In the genomic region with DNA sequence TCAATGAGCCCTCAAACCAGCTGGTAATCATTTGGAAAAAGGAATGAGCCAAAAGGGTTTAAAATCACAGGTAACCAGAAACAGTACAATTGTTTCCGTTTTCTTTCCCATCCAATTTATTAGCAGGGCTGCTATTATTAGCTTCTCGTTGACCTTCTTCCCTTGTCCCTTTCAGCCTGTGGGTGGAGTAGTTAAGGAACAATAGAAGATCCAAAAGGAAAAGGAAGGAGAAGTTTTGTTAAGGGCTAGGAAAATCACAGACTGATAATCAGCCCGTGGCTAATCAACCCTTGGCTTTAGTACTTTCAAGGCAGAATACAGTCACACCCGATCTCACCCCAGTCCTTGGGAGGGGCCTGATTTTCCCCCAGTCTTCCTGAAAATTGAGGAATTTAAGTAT, we compare ENCODE assay signal across 20 cellular contexts. TPM values are rescaled to one million over a fixed set of nuclear protein-coding genes. Genes with fewer than 3 reads are reported as not detected.
DNase-seq lines count a peak whose midpoint lies in the region; ATAC-seq and TF ChIP-seq lines count a peak whose summit lies in the region.
"Had no signal": no experiment of that assay in that cellular context is flagged by ENCODE, and none has a peak within 500 bp of the region (broad histone marks: within the 10 kb centered on the region; RNA-seq: fewer than 3 reads in every experiment).

No MANE protein-coding gene starts in this region.

- no peaks in the 10 kb centered on the region for H3K9me3 ChIP-seq in cardiac muscle cell (ENCODE audit: low read depth)
- H3K9me3 ChIP-seq in sigmoid colon, result no peaks in the 10 kb centered on the region
- no peaks in the 10 kb centered on the region for H3K9me3 ChIP-seq in transverse colon
- no peaks in the 10 kb centered on the region for H3K9me3 ChIP-seq in CD4-positive, alpha-beta memory T cell (ENCODE audit: control insufficient read depth in 1 of 2, low read length in 2 of 2)

- TF ChIP-seq POLR2A in sigmoid colon (IDR thresholded peaks at IDR 0.05) (no peak), transverse colon (IDR thresholded peaks at IDR 0.05) (no peak)

- H3K4me3 ChIP-seq in cardiac muscle cell, result no peak overlapping the region
- H3K4me3 ChIP-seq in sigmoid colon, result no peak overlapping the region
- H3K4me3 ChIP-seq in transverse colon, result no peak overlapping the region
- no peak overlapping the region for H3K4me3 ChIP-seq in CD4-positive, alpha-beta memory T cell (ENCODE audit: low read length in 2 of 2)

- intact Hi-C loops in Right ventricle myocardium inferior (cut with DNase I), result loop anchor here (5.0 to 10.0 kb wide), 4 partner anchors 35 to 147 kb away; a partner anchor contains a TSS
- intact Hi-C loops in left ventricle myocardium superior (cut with micrococcal nuclease), result no loop called here
- intact Hi-C loops in sigmoid colon (cut with DNase I), result loop anchor here (10.0 kb wide), 1 partner anchor 147 kb away; a partner anchor contains a TSS
- intact Hi-C loops in transverse colon (cut with DNase I; ENCODE audit: low total_unique reads), result no loop called here
- intact Hi-C loops in CD4-positive, alpha-beta memory T cell (cut with micrococcal nuclease), result no loop called here
- intact Hi-C loops in activated T-helper 1 cell treated with anti-CD3 and anti-CD28 coated beads, Interleukin-12 subunit alpha, Interleukin-12 subunit beta, Interleukin-2, Interleukin-4 antibody, amounts not matched to agents 30 ng/mL and 10 ng/mL and 1 ng/mL, durations not matched to agents 14 hours and 24 hours and 36 hours (cut with micrococcal nuclease), result no loop called here
- intact Hi-C loops in activated T-helper 2 cell treated with anti-CD3 and anti-CD28 coated beads, Interferon-gamma antibody, Interleukin-2, Interleukin-4, amounts not matched to agents 10 μg/mL and 5 μg/mL and 100 μg/mL, durations not matched to agents 14 hours and 24 hours and 36 hours (cut with micrococcal nuclease), result no loop called here

- POLR2A ChIA-PET in CD4-positive, alpha-beta memory T cell (lab: Charles Lee; ENCODE audit: partially characterized antibody), result no interaction called here

- peaks cover 7 to 9% of the 10 kb centered on the region in 2 donors for H3K27me3 Mint-ChIP-seq in CD4-positive, alpha-beta memory T cell
- peaks cover 8% of the 10 kb centered on the region for H3K27me3 Mint-ChIP-seq in activated T-helper 1 cell treated with anti-CD3 and anti-CD28 coated beads, Interleukin-12 subunit alpha, Interleukin-12 subunit beta, Interleukin-2, Interleukin-4 antibody, amounts not matched to agents 30 ng/mL and 10 ng/mL and 1 ng/mL, durations not matched to agents 14 hours and 24 hours and 36 hours (ENCODE audit: insufficient read depth)
- H3K27me3 Mint-ChIP-seq in activated T-helper 2 cell treated with anti-CD3 and anti-CD28 coated beads, Interferon-gamma antibody, Interleukin-2, Interleukin-4, amounts not matched to agents 10 μg/mL and 5 μg/mL and 100 μg/mL, durations not matched to agents 14 hours and 24 hours and 36 hours (ENCODE audit: low read depth), result peaks cover 14% of the 10 kb centered on the region

- no peak for DNase-seq in cardiac muscle cell (ENCODE audit: low read depth in 1 of 2, low spot score in 1 of 2)
- DNase-seq in Right ventricle myocardium inferior (ENCODE audit: missing footprints), result no peak
- DNase-seq in left ventricle myocardium superior, result no peak
- no peak for DNase-seq in sigmoid colon
- DNase-seq in transverse colon, result no peak
- DNase-seq in CD4-positive, alpha-beta memory T cell, result no peak
- no peak for DNase-seq in activated T-helper 1 cell treated with anti-CD3 and anti-CD28 coated beads, Interleukin-12 subunit alpha, Interleukin-12 subunit beta, Interleukin-2, Interleukin-4 antibody, amounts not matched to agents 30 ng/mL and 10 ng/mL and 1 ng/mL, durations not matched to agents 14 hours and 24 hours and 36 hours (ENCODE audit: low spot score)
- no peak for DNase-seq in activated T-helper 2 cell treated with anti-CD3 and anti-CD28 coated beads, Interferon-gamma antibody, Interleukin-2, Interleukin-4, amounts not matched to agents 10 μg/mL and 5 μg/mL and 100 μg/mL, durations not matched to agents 14 hours and 24 hours and 36 hours (ENCODE audit: low spot score)
- DNase-seq: AML-193, DMS79 treated with DMSO at 0.1 percent for 48 hours, KG1, NCI-H1105 treated with DMSO at 0.1 percent for 48 hours, NCI-H1694, NCI-H2081 treated with DMSO at 0.1 percent for 48 hours, NCI-H774 had no signal

- TF ChIP-seq CTCF in cardiac muscle cell (IDR thresholded peaks at IDR 0.05; ENCODE audit: low read depth, low read length) (no peak), sigmoid colon (IDR thresholded peaks at IDR 0.05) (no peak), transverse colon (IDR thresholded peaks at IDR 0.05) (no peak)

- peaks cover 37% of the 10 kb centered on the region for H3K4me1 ChIP-seq in cardiac muscle cell (ENCODE audit: low read depth)
- H3K4me1 ChIP-seq in sigmoid colon, result peaks cover 0 to 53% (median 42%) of the 10 kb centered on the region in 4 donors
- H3K4me1 ChIP-seq in transverse colon, result peaks cover 0 to 20% (median 12%) of the 10 kb centered on the region in 4 donors
- H3K4me1 ChIP-seq in CD4-positive, alpha-beta memory T cell (ENCODE audit: insufficient read depth, low read length), result no peaks in the 10 kb centered on the region

- CTCF ChIA-PET in CD4-positive, alpha-beta memory T cell (lab: Charles Lee; ENCODE audit: partially characterized antibody), result no interaction called here

- no peak for TF ChIP-seq EP300 in sigmoid colon (IDR thresholded peaks at IDR 0.05)
- TF ChIP-seq EP300 in transverse colon (IDR thresholded peaks at IDR 0.05; ENCODE audit: low read depth), result no peak

- in situ Hi-C loops in transverse colon (cut with MboI; ENCODE audit: low pct_ligation_motif_present in 1 of 4, low pct_unique_long_range_greater_than_20kb in 1 of 4, low sequenced_read_pairs in 3 of 4), result no loop called here

- H3K27ac ChIP-seq in cardiac muscle cell (peak overlapping the region; percentile 51), sigmoid colon (peak overlapping the region; percentile 74 to 90 (median 85)), transverse colon (peak overlapping the region in 3 of 4 donors; percentile 67 to 76 (median 74))
- H3K27ac ChIP-seq in CD4-positive, alpha-beta memory T cell (ENCODE audit: low read depth, low read length), result no peak overlapping the region
- H3K27ac ChIP-seq: 22Rv1, C4-2B had no signal

- no peak overlapping the region for H3K27ac Mint-ChIP-seq in CD4-positive, alpha-beta memory T cell
- H3K27ac Mint-ChIP-seq in activated T-helper 1 cell treated with anti-CD3 and anti-CD28 coated beads, Interleukin-12 subunit alpha, Interleukin-12 subunit beta, Interleukin-2, Interleukin-4 antibody, amounts not matched to agents 30 ng/mL and 10 ng/mL and 1 ng/mL, durations not matched to agents 14 hours and 24 hours and 36 hours, result no peak overlapping the region
- H3K27ac Mint-ChIP-seq in activated T-helper 2 cell treated with anti-CD3 and anti-CD28 coated beads, Interferon-gamma antibody, Interleukin-2, Interleukin-4, amounts not matched to agents 10 μg/mL and 5 μg/mL and 100 μg/mL, durations not matched to agents 14 hours and 24 hours and 36 hours, result no peak overlapping the region

- no peaks in the 10 kb centered on the region for H3K27me3 ChIP-seq in cardiac muscle cell
- no peaks in the 10 kb centered on the region for H3K27me3 ChIP-seq in sigmoid colon
- no peaks in the 10 kb centered on the region for H3K27me3 ChIP-seq in transverse colon
- no peaks in the 10 kb centered on the region for H3K27me3 ChIP-seq in CD4-positive, alpha-beta memory T cell (ENCODE audit: insufficient read depth, low read length)

- H3K36me3 Mint-ChIP-seq in CD4-positive, alpha-beta memory T cell, result no peaks in the 10 kb centered on the region
- H3K36me3 Mint-ChIP-seq in activated T-helper 1 cell treated with anti-CD3 and anti-CD28 coated beads, Interleukin-12 subunit alpha, Interleukin-12 subunit beta, Interleukin-2, Interleukin-4 antibody, amounts not matched to agents 30 ng/mL and 10 ng/mL and 1 ng/mL, durations not matched to agents 14 hours and 24 hours and 36 hours (ENCODE audit: low read depth), result no peaks in the 10 kb centered on the region
- H3K36me3 Mint-ChIP-seq in activated T-helper 2 cell treated with anti-CD3 and anti-CD28 coated beads, Interferon-gamma antibody, Interleukin-2, Interleukin-4, amounts not matched to agents 10 μg/mL and 5 μg/mL and 100 μg/mL, durations not matched to agents 14 hours and 24 hours and 36 hours (ENCODE audit: low read depth), result no peaks in the 10 kb centered on the region

- ATAC-seq in Right ventricle myocardium inferior (no peak), left ventricle myocardium superior (peak; percentile 29)

- peaks cover 6% of the 10 kb centered on the region for H3K36me3 ChIP-seq in cardiac muscle cell
- peaks cover 21 to 78% (median 23%) of the 10 kb centered on the region in 4 donors for H3K36me3 ChIP-seq in sigmoid colon
- H3K36me3 ChIP-seq in transverse colon, result no peaks in the 10 kb centered on the region
- H3K36me3 ChIP-seq in CD4-positive, alpha-beta memory T cell (ENCODE audit: insufficient read depth, low read length), result no peaks in the 10 kb centered on the region

- H3K9me3 Mint-ChIP-seq in CD4-positive, alpha-beta memory T cell, result no peaks in the 10 kb centered on the region
- H3K9me3 Mint-ChIP-seq in activated T-helper 1 cell treated with anti-CD3 and anti-CD28 coated beads, Interleukin-12 subunit alpha, Interleukin-12 subunit beta, Interleukin-2, Interleukin-4 antibody, amounts not matched to agents 30 ng/mL and 10 ng/mL and 1 ng/mL, durations not matched to agents 14 hours and 24 hours and 36 hours, result no peaks in the 10 kb centered on the region
- no peaks in the 10 kb centered on the region for H3K9me3 Mint-ChIP-seq in activated T-helper 2 cell treated with anti-CD3 and anti-CD28 coated beads, Interferon-gamma antibody, Interleukin-2, Interleukin-4, amounts not matched to agents 10 μg/mL and 5 μg/mL and 100 μg/mL, durations not matched to agents 14 hours and 24 hours and 36 hours

- H3K4me1 Mint-ChIP-seq in CD4-positive, alpha-beta memory T cell, result no peaks in the 10 kb centered on the region
- H3K4me1 Mint-ChIP-seq in activated T-helper 1 cell treated with anti-CD3 and anti-CD28 coated beads, Interleukin-12 subunit alpha, Interleukin-12 subunit beta, Interleukin-2, Interleukin-4 antibody, amounts not matched to agents 30 ng/mL and 10 ng/mL and 1 ng/mL, durations not matched to agents 14 hours and 24 hours and 36 hours (ENCODE audit: low read depth), result no peaks in the 10 kb centered on the region
- no peaks in the 10 kb centered on the region for H3K4me1 Mint-ChIP-seq in activated T-helper 2 cell treated with anti-CD3 and anti-CD28 coated beads, Interferon-gamma antibody, Interleukin-2, Interleukin-4, amounts not matched to agents 10 μg/mL and 5 μg/mL and 100 μg/mL, durations not matched to agents 14 hours and 24 hours and 36 hours (ENCODE audit: low read depth)

- H3K4me3 Mint-ChIP-seq in CD4-positive, alpha-beta memory T cell, result no peak overlapping the region
- H3K4me3 Mint-ChIP-seq in activated T-helper 1 cell treated with anti-CD3 and anti-CD28 coated beads, Interleukin-12 subunit alpha, Interleukin-12 subunit beta, Interleukin-2, Interleukin-4 antibody, amounts not matched to agents 30 ng/mL and 10 ng/mL and 1 ng/mL, durations not matched to agents 14 hours and 24 hours and 36 hours, result no peak overlapping the region
- H3K4me3 Mint-ChIP-seq in activated T-helper 2 cell treated with anti-CD3 and anti-CD28 coated beads, Interferon-gamma antibody, Interleukin-2, Interleukin-4, amounts not matched to agents 10 μg/mL and 5 μg/mL and 100 μg/mL, durations not matched to agents 14 hours and 24 hours and 36 hours (ENCODE audit: low read depth), result no peak overlapping the region

- 68 to 71% methylated on average over 4 of the region's 4 CpGs for WGBS in sigmoid colon, 2 donors
- 82 to 92% methylated on average over 4 of the region's 4 CpGs for WGBS in transverse colon (ENCODE audit: low coverage in 1 of 2), 2 donors

RNA-seq across cellular contexts. Expression of a gene that starts 38.4 kb away (rescaled TPM):
- total RNA-seq in cardiac muscle cell, result not detected in 2 replicates
- 0.76 TPM in 1 of 2 replicates, not detected in the other for polyA plus RNA-seq in cardiac muscle cell
- total RNA-seq in Right ventricle myocardium inferior, result not detected
- not detected for total RNA-seq in left ventricle myocardium superior
- not detected for total RNA-seq in sigmoid colon
- polyA plus RNA-seq in sigmoid colon, result not detected
- 1 to 10 TPM in 1 of 4 donors, under 1 TPM in 1, not detected in 2; 0.48 to 2.3 TPM for total RNA-seq in transverse colon
- not detected for total RNA-seq in CD4-positive, alpha-beta memory T cell
- polyA plus RNA-seq in CD4-positive, alpha-beta memory T cell, result not detected
- not detected in 2 replicates for total RNA-seq in activated T-helper 1 cell treated with anti-CD3 and anti-CD28 coated beads, Interleukin-12 subunit alpha, Interleukin-12 subunit beta, Interleukin-2, Interleukin-4 antibody, amounts not matched to agents 30 ng/mL and 10 ng/mL and 1 ng/mL, durations not matched to agents 14 hours and 24 hours and 36 hours
- total RNA-seq in activated T-helper 2 cell treated with anti-CD3 and anti-CD28 coated beads, Interferon-gamma antibody, Interleukin-2, Interleukin-4, amounts not matched to agents 10 μg/mL and 5 μg/mL and 100 μg/mL, durations not matched to agents 14 hours and 24 hours and 36 hours, result not detected in 2 replicates
- total RNA-seq: H4, NCI-H460, OCI-LY7 had no signal

Comparison
In these comparisons a context has a peak if more than half of its experiments do, and no peak if none do; other contexts are left out.
1. intact Hi-C loops: an anchor here in Right ventricle myocardium inferior (5.0 to 10.0 kb wide) and sigmoid colon (10.0 kb wide); none called in left ventricle myocardium superior, transverse colon, CD4-positive, alpha-beta memory T cell, activated T-helper 1 cell treated with anti-CD3 and anti-CD28 coated beads, Interleukin-12 subunit alpha, Interleukin-12 subunit beta, Interleukin-2, Interleukin-4 antibody, amounts not matched to agents 30 ng/mL and 10 ng/mL and 1 ng/mL, durations not matched to agents 14 hours and 24 hours and 36 hours and activated T-helper 2 cell treated with anti-CD3 and anti-CD28 coated beads, Interferon-gamma antibody, Interleukin-2, Interleukin-4, amounts not matched to agents 10 μg/mL and 5 μg/mL and 100 μg/mL, durations not matched to agents 14 hours and 24 hours and 36 hours.